29 cellular contexts compared by ENCODE assay signal in genomic region chr16:83589576-83589975, GRCh38.
"Had no signal": no experiment of that assay in that cellular context is flagged by ENCODE, and none has a peak within 500 bp of the region (broad histone marks: within the 10 kb centered on the region; RNA-seq: fewer than 3 reads in every experiment).

No MANE protein-coding gene starts in this region.

- DNase-seq: naive thymus-derived CD8-positive, alpha-beta T cell; occipital lobe; ovary; posterior cingulate gyrus; psoas muscle; right cardiac atrium; right lobe of liver; sigmoid colon; small intestine; stimulated activated CD4-positive, alpha-beta T cell treated with anti-CD3 and anti-CD28 coated beads, Interleukin-15, amount 100 ng/mL, for 24 hours; stimulated activated CD4-positive, alpha-beta T cell treated with anti-CD3 and anti-CD28 coated beads, Interleukin-2, amount 100 ng/mL, for 24 hours; stimulated activated CD4-positive, alpha-beta T cell treated with anti-CD3 and anti-CD28 coated beads, Interleukin-2, amount 100 ng/mL, for 48 hours; stimulated activated CD4-positive, alpha-beta T cell treated with anti-CD3 and anti-CD28 coated beads, Interleukin-4, amount 100 ng/mL, for 24 hours; stimulated activated naive B cell treated with anti-CD40 and anti-IgM and Interleukin-4, amounts not matched to agents 10 μg/mL and 1 μg/mL and 100 μg/mL, for 72 hours; stimulated activated naive CD4-positive, alpha-beta T cell treated with Interleukin-2 at 50 U/mL for 16 hours; stomach; thyroid gland; trophoblast cell; upper lobe of left lung had no signal

- H3K4me3 Mint-ChIP-seq: naive thymus-derived CD8-positive, alpha-beta T cell; natural killer cell treated with Interleukin-12 subunit alpha and Interleukin-12 subunit beta and Interleukin-15 and Interleukin-18, amount 100 ng/mL, for 72 hours; neural crest cell; stimulated activated effector memory CD8-positive, alpha-beta T cell treated with anti-CD3 and anti-CD28 coated beads, Interleukin-12 subunit alpha, Interleukin-12 subunit beta, amount 100 ng/mL, for 72 hours; stimulated activated naive B cell treated with anti-CD40 and anti-IgM and Interleukin-4, amounts not matched to agents 10 μg/mL and 1 μg/mL and 100 μg/mL, for 72 hours; stimulated activated naive CD8-positive, alpha-beta T cell treated with anti-CD3 and anti-CD28 coated beads, Interleukin-15, Interleukin-2, amounts not matched to agents 100 ng/mL and 50 ng/mL, for 24 hours had no signal

- H3K9ac ChIP-seq: parathyroid adenoma had no signal

- H3K9me3 ChIP-seq: ovary, psoas muscle, right lobe of liver, sigmoid colon, stomach, thoracic aorta, thyroid gland, tibial nerve, upper lobe of left lung, vagina had no signal

- ATAC-seq: naive thymus-derived CD8-positive, alpha-beta T cell; natural killer cell treated with Interleukin-12 subunit alpha and Interleukin-12 subunit beta and Interleukin-15 and Interleukin-18, amount 100 ng/mL, for 72 hours; psoas muscle; right cardiac atrium; right lobe of liver; stimulated activated effector memory CD8-positive, alpha-beta T cell treated with anti-CD3 and anti-CD28 coated beads, Interleukin-12 subunit alpha, Interleukin-12 subunit beta, amount 100 ng/mL, for 72 hours; stimulated activated naive B cell treated with anti-CD40 and anti-IgM and Interleukin-4, amounts not matched to agents 10 μg/mL and 1 μg/mL and 100 μg/mL, for 72 hours had no signal

- H3K9me3 Mint-ChIP-seq: natural killer cell treated with Interleukin-12 subunit alpha and Interleukin-12 subunit beta and Interleukin-15 and Interleukin-18, amount 100 ng/mL, for 72 hours; neural crest cell; stimulated activated naive CD8-positive, alpha-beta T cell treated with anti-CD3 and anti-CD28 coated beads, Interleukin-15, Interleukin-2, amounts not matched to agents 100 ng/mL and 50 ng/mL, for 24 hours had no signal

- H3K27me3 ChIP-seq: ovary, right lobe of liver, sigmoid colon, thyroid gland, tibial nerve, upper lobe of left lung, vagina had no signal

- H2AFZ ChIP-seq: parathyroid adenoma had no signal

- H3K27ac Mint-ChIP-seq: naive thymus-derived CD8-positive, alpha-beta T cell; natural killer cell treated with Interleukin-12 subunit alpha and Interleukin-12 subunit beta and Interleukin-15 and Interleukin-18, amount 100 ng/mL, for 72 hours; progenitor cell of endocrine pancreas; stimulated activated effector memory CD8-positive, alpha-beta T cell treated with anti-CD3 and anti-CD28 coated beads, Interleukin-12 subunit alpha, Interleukin-12 subunit beta, amount 100 ng/mL, for 72 hours; stimulated activated naive B cell treated with anti-CD40 and anti-IgM and Interleukin-4, amounts not matched to agents 10 μg/mL and 1 μg/mL and 100 μg/mL, for 72 hours; stimulated activated naive CD8-positive, alpha-beta T cell treated with anti-CD3 and anti-CD28 coated beads, Interleukin-15, Interleukin-2, amounts not matched to agents 100 ng/mL and 50 ng/mL, for 24 hours had no signal

- H3K79me2 ChIP-seq: parathyroid adenoma had no signal

- H3K36me3 Mint-ChIP-seq: naive thymus-derived CD8-positive, alpha-beta T cell; natural killer cell treated with Interleukin-12 subunit alpha and Interleukin-12 subunit beta and Interleukin-15 and Interleukin-18, amount 100 ng/mL, for 72 hours; stimulated activated effector memory CD8-positive, alpha-beta T cell treated with anti-CD3 and anti-CD28 coated beads, Interleukin-12 subunit alpha, Interleukin-12 subunit beta, amount 100 ng/mL, for 72 hours; stimulated activated naive B cell treated with anti-CD40 and anti-IgM and Interleukin-4, amounts not matched to agents 10 μg/mL and 1 μg/mL and 100 μg/mL, for 72 hours had no signal

- FAIRE-seq: small intestine, urothelium cell line had no signal

- H3K36me3 ChIP-seq: ovary, right lobe of liver, sigmoid colon, stomach, thoracic aorta, thyroid gland, tibial nerve, upper lobe of left lung, vagina had no signal

- H3K27me3 Mint-ChIP-seq: stimulated activated naive CD8-positive, alpha-beta T cell treated with anti-CD3 and anti-CD28 coated beads, Interleukin-15, Interleukin-2, amounts not matched to agents 100 ng/mL and 50 ng/mL, for 24 hours had no signal

- H3K27ac ChIP-seq: ovary, parathyroid adenoma, psoas muscle, right lobe of liver, sigmoid colon, stomach, thoracic aorta, thyroid gland, tibial nerve, upper lobe of left lung, vagina had no signal

- H3K4me3 ChIP-seq: ovary, psoas muscle, right lobe of liver, sigmoid colon, stomach, thoracic aorta, thyroid gland, tibial nerve, upper lobe of left lung, vagina had no signal

- H3K4me1 Mint-ChIP-seq: naive thymus-derived CD8-positive, alpha-beta T cell; neural crest cell; stimulated activated effector memory CD8-positive, alpha-beta T cell treated with anti-CD3 and anti-CD28 coated beads, Interleukin-12 subunit alpha, Interleukin-12 subunit beta, amount 100 ng/mL, for 72 hours; stimulated activated naive B cell treated with anti-CD40 and anti-IgM and Interleukin-4, amounts not matched to agents 10 μg/mL and 1 μg/mL and 100 μg/mL, for 72 hours had no signal

- H3K4me1 ChIP-seq: parathyroid adenoma, psoas muscle, right lobe of liver, sigmoid colon, stomach, upper lobe of left lung, vagina had no signal
